In the genomic region with DNA sequence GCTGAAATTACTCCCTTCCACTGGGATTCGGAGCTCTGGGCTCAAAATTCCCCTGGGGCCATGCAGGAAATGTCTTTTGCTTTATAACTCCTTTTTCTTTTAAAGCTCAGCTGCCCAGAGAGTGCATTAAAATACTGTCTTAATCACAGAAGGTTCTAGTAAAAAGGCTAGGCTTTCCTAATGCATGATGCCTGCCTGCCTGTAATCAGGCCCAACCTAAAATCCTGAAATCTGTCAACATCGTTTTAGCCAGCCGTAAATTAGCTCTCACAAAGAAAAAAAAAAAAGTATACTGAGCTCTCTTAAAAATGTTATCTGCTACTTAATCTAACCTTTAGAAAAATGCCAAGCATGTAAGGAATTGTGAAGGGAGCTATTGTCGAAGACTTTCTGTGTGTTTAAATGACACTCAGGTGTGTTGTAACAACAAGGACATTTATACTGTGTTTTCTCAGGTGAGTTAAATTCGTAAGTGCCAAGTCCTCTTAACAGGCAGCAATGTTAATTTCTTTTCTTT, we compare ENCODE assay signal across 12 cellular contexts. TPM values are rescaled to one million over a fixed set of nuclear protein-coding genes. Genes with fewer than 3 reads are reported as not detected.
DNase-seq lines count a peak whose midpoint lies in the region; ATAC-seq and TF ChIP-seq lines count a peak whose summit lies in the region.
"Had no signal": no experiment of that assay in that cellular context is flagged by ENCODE, and none has a peak within 500 bp of the region (broad histone marks: within the 10 kb centered on the region; RNA-seq: fewer than 3 reads in every experiment).

No MANE protein-coding gene starts in this region.

- H3K18ac ChIP-seq in mesendoderm (ENCODE audit: low read length), result peak overlapping the region; percentile 80

- H2BK5ac ChIP-seq in mesendoderm (ENCODE audit: low read length), result no peak overlapping the region

- H3K9me3 ChIP-seq in mammary epithelial cell (replicated peaks; ENCODE audit: insufficient read depth, low read length), result no peaks in the 10 kb centered on the region
- H3K9me3 ChIP-seq in vagina, result no peaks in the 10 kb centered on the region
- H3K9me3 ChIP-seq: SJCRH30 had no signal

- DNase-seq in T47D (ENCODE audit: low read depth in 1 of 2, low spot score in 1 of 2) (peak; percentile 21 to 93), MCF 10A (ENCODE audit: unreplicated experiment) (no peak), mammary epithelial cell (peak; percentile 36), mesendoderm (peak; percentile 93), vagina (ENCODE audit: extremely low spot score in 2 of 2) (no peak), COLO829 (ENCODE audit: low spot score) (no peak), NCI-H2171 (lab: John Stamatoyannopoulos, UW) (no peak)
- DNase-seq: activated CD8-positive, alpha-beta T cell treated with anti-CD3 and anti-CD28 coated beads for 36 hours; foreskin melanocyte; SJCRH30; stimulated activated naive CD4-positive, alpha-beta T cell treated with Interleukin-2 at 50 U/mL for 16 hours had no signal

- TF ChIP-seq POLR2A in vagina (IDR thresholded peaks at IDR 0.05), result no peak

- TF ChIP-seq CTCF in MCF 10A (IDR thresholded peaks at IDR 0.05; ENCODE audit: unreplicated experiment) (no peak), mammary epithelial cell (conservative IDR thresholded peaks at IDR 0.05 in 1 of 2, IDR thresholded peaks at IDR 0.05 in 1 of 2; ENCODE audit: extremely low read depth in 1 of 2, insufficient read depth in 1 of 2, low read depth in 1 of 2, low read length in 2 of 2) (no peak), vagina (IDR thresholded peaks at IDR 0.05) (no peak)

- peaks cover 4% of the 10 kb centered on the region for H3K4me1 Mint-ChIP-seq in MCF 10A (ENCODE audit: insufficient read depth, unreplicated experiment)

- H4K5ac ChIP-seq in mesendoderm (ENCODE audit: low read length), result no peak overlapping the region

- H3K27me3 ChIP-seq in mammary epithelial cell (ENCODE audit: insufficient read depth, low read length) (no peaks in the 10 kb centered on the region), mesendoderm (ENCODE audit: insufficient read depth, low read length, poor library complexity) (no peaks in the 10 kb centered on the region), vagina (no peaks in the 10 kb centered on the region)

- no peak overlapping the region for H4K8ac ChIP-seq in mesendoderm (ENCODE audit: low read depth, low read length)

- H2BK15ac ChIP-seq in mesendoderm (replicated peaks; ENCODE audit: low read depth), result peak overlapping the region; percentile 85

- no peak overlapping the region for H3K23ac ChIP-seq in mesendoderm (ENCODE audit: low read length)

- 0% methylated on average over 5 of the region's 5 CpGs for WGBS in mammary epithelial cell (ENCODE audit: low coverage, missing lambda C conversion rate)
- WGBS in mesendoderm (ENCODE audit: extremely low coverage, insufficient coverage, low lambda C conversion rate), result no CpG with 5 or more reads among the region's 5 CpGs

- no peak overlapping the region for H3K56ac ChIP-seq in mesendoderm (ENCODE audit: low read length)

- POLR2A ChIA-PET in MCF 10A (lab: Yijun Ruan, JAX), result interaction anchor here (1.0 to 1.6 kb wide), 2 partner anchors 11 to 168 kb away, joined by 3 read pairs; no protein-coding TSS in a partner anchor

- H3K36me3 Mint-ChIP-seq in MCF 10A (ENCODE audit: insufficient read depth, unreplicated experiment), result peaks cover 4% of the 10 kb centered on the region

- H3K27ac ChIP-seq in mammary epithelial cell (ENCODE audit: insufficient read depth, low read depth, low read length) (no peak overlapping the region), mesendoderm (ENCODE audit: low read depth, low read length) (peak overlapping the region; percentile 64), vagina (peak overlapping the region; percentile 76)
- H3K27ac ChIP-seq: SJCRH30 had no signal

- H2AFZ ChIP-seq in mammary epithelial cell (ENCODE audit: low read depth, low read length), result peak overlapping the region; percentile 40

- intact Hi-C loops in MCF 10A (cut with micrococcal nuclease) (no loop called here), mammary epithelial cell (cut with micrococcal nuclease) (no loop called here), vagina (cut with DNase I) (no loop called here)

- H3K9ac ChIP-seq in mammary epithelial cell (ENCODE audit: insufficient read depth, low read length) (no peak overlapping the region), mesendoderm (ENCODE audit: low read length) (no peak overlapping the region)

- H2BK120ac ChIP-seq in mesendoderm (ENCODE audit: low read depth, low read length), result no peak overlapping the region

- no peak overlapping the region for H3K4ac ChIP-seq in mesendoderm (ENCODE audit: low read depth, low read length)

- no peaks in the 10 kb centered on the region for H4K20me1 ChIP-seq in mammary epithelial cell (ENCODE audit: insufficient read depth, low read length)

- CTCF ChIA-PET in MCF 10A (lab: Yijun Ruan, JAX), result interaction anchor here (0.6 to 3.6 kb wide), 6 partner anchors 13 to 978 kb away, joined by 3 to 17 read pairs (median 3); no protein-coding TSS in a partner anchor
- CTCF ChIA-PET in mammary epithelial cell (lab: Charles Lee; ENCODE audit: low non-redundant PET), result no interaction called here

- in situ Hi-C loops in T47D (cut with HindIII; ENCODE audit: low pct_unique_long_range_greater_than_20kb, low sequenced_read_pairs), result no loop called here
- in situ Hi-C loops in mammary epithelial cell (cut with MboI; ENCODE audit: low sequenced_read_pairs in 2 of 2), result no loop called here

- H3K27ac Mint-ChIP-seq in MCF 10A (ENCODE audit: low read depth, unreplicated experiment), result no peak overlapping the region
- H3K27ac Mint-ChIP-seq: activated CD8-positive, alpha-beta T cell treated with anti-CD3 and anti-CD28 coated beads for 36 hours had no signal

- no peak for ATAC-seq in GM21619 (IDR thresholded peaks at IDR 0.05; ENCODE audit: unreplicated experiment)
- ATAC-seq: activated CD8-positive, alpha-beta T cell treated with anti-CD3 and anti-CD28 coated beads for 36 hours had no signal

- H3K4me3 ChIP-seq in mammary epithelial cell (replicated peaks in 1 of 3; ENCODE audit: insufficient read depth in 1 of 3, low read depth in 2 of 3, low read length in 3 of 3) (no peak overlapping the region), mesendoderm (ENCODE audit: low read length) (no peak overlapping the region), vagina (peak overlapping the region in 1 of 2 donors; percentile 6)
- H3K4me3 ChIP-seq: SJCRH30 had no signal

- dilution Hi-C loops in mammary epithelial cell (cut with HindIII; ENCODE audit: low sequenced_read_pairs), result no loop called here

- no peak overlapping the region for H3K4me3 Mint-ChIP-seq in MCF 10A (ENCODE audit: unreplicated experiment)
- H3K4me3 Mint-ChIP-seq: activated CD8-positive, alpha-beta T cell treated with anti-CD3 and anti-CD28 coated beads for 36 hours had no signal

- H3K79me2 ChIP-seq in mammary epithelial cell (ENCODE audit: insufficient read depth, low read length), result no peaks in the 10 kb centered on the region
- no peaks in the 10 kb centered on the region for H3K79me2 ChIP-seq in mesendoderm (ENCODE audit: control insufficient read depth, insufficient read depth, low read length)

- peaks cover 29% of the 10 kb centered on the region for H3K4me1 ChIP-seq in mammary epithelial cell (ENCODE audit: insufficient read depth, low read length)
- no peaks in the 10 kb centered on the region for H3K4me1 ChIP-seq in mesendoderm (ENCODE audit: control insufficient read depth, low read depth, low read length)
- peaks cover 57% of the 10 kb centered on the region for H3K4me1 ChIP-seq in vagina
- H3K4me1 ChIP-seq: SJCRH30 had no signal

- BruUV-seq in MCF 10A (replicated peaks; lab: Mats Ljungman, UMichigan) (no TSS peak), mammary epithelial cell (replicated peaks; lab: Mats Ljungman, UMichigan) (no TSS peak)

- no peak overlapping the region for H2AK5ac ChIP-seq in mesendoderm (ENCODE audit: low read length)

- no peaks in the 10 kb centered on the region for H3K79me1 ChIP-seq in mesendoderm (ENCODE audit: low read length)

- peak overlapping the region; percentile 48 for H3K4me2 ChIP-seq in mammary epithelial cell (ENCODE audit: insufficient read depth, low read depth, low read length)
- H3K4me2 ChIP-seq in mesendoderm (ENCODE audit: low read length), result no peak overlapping the region

- no peaks in the 10 kb centered on the region for H3K9me3 Mint-ChIP-seq in MCF 10A (ENCODE audit: unreplicated experiment)
- H3K9me3 Mint-ChIP-seq: activated CD8-positive, alpha-beta T cell treated with anti-CD3 and anti-CD28 coated beads for 36 hours had no signal

- no peaks in the 10 kb centered on the region for H3K27me3 Mint-ChIP-seq in MCF 10A (ENCODE audit: insufficient read depth, unreplicated experiment)
- H3K27me3 Mint-ChIP-seq: activated CD8-positive, alpha-beta T cell treated with anti-CD3 and anti-CD28 coated beads for 36 hours had no signal

- H3K36me3 ChIP-seq in mammary epithelial cell (ENCODE audit: insufficient read depth, low read length) (no peaks in the 10 kb centered on the region), mesendoderm (ENCODE audit: control insufficient read depth, insufficient read depth, low read length) (no peaks in the 10 kb centered on the region), vagina (no peaks in the 10 kb centered on the region)
- H3K36me3 ChIP-seq: SJCRH30 had no signal

RNA-seq across cellular contexts. Expression of gene RARB, which starts 26.4 kb away (rescaled TPM):
- not detected in 2 replicates for total RNA-seq in MCF 10A (2022)
- total RNA-seq in mammary epithelial cell, result 1 to 10 TPM in 1 of 2 donors, under 1 TPM in 1; 0.59 to 8.2 TPM
- 0.08 TPM for polyA plus RNA-seq in mammary epithelial cell
- polyA minus RNA-seq in mammary epithelial cell, result 9.0 TPM
- polyA plus RNA-seq in mesendoderm (2013, experiment 1 of 2), result 0.14 TPM
- polyA plus RNA-seq in mesendoderm (2013, experiment 2 of 2), result 0.18 TPM
- total RNA-seq in vagina, result 15.0 TPM
- total RNA-seq: activated CD8-positive, alpha-beta T cell treated with anti-CD3 and anti-CD28 coated beads for 36 hours had no signal

Comparison
In these comparisons a context has a peak if more than half of its experiments do, and no peak if none do; other contexts are left out.
1. DNase-seq: peak in T47D (2 of 2), mammary epithelial cell (single experiment) and mesendoderm (single experiment); none in MCF 10A (single experiment), vagina (0 of 2), COLO829 (single experiment) and NCI-H2171 (single experiment).